In genomic region chr22:48630444-48630777, GRCh38 we compare ENCODE assay signal across 12 cellular contexts.
"Had no signal": no experiment of that assay in that cellular context is flagged by ENCODE, and none has a peak within 500 bp of the region (broad histone marks: within the 10 kb centered on the region; RNA-seq: fewer than 3 reads in every experiment).

No MANE protein-coding gene starts in this region.

- H3K27ac ChIP-seq: cardiac muscle cell, epithelial cell of prostate, psoas muscle, right lobe of liver had no signal

- DNase-seq: activated CD4-positive, alpha-beta memory T cell treated with anti-CD3 and anti-CD28 coated beads, Interleukin-2, amount 10 ng/mL, durations not matched to agents 7 days and 5 days; activated CD4-positive, CD25-positive, alpha-beta regulatory T cell treated with anti-CD3 and anti-CD28 coated beads, Interleukin-2, amount 50 U/mL, for 72 hours; activated gamma-delta T cell; activated T-cell treated with anti-CD3 and anti-CD28 coated beads, Interleukin-2, amount 50 U/mL, for 48 hours; cortex of kidney; effector memory CD8-positive, alpha-beta T cell; kidney; mesendoderm; psoas muscle; right lobe of liver had no signal

- ATAC-seq: effector memory CD8-positive, alpha-beta T cell; psoas muscle; right lobe of liver had no signal
